In the genomic region with DNA sequence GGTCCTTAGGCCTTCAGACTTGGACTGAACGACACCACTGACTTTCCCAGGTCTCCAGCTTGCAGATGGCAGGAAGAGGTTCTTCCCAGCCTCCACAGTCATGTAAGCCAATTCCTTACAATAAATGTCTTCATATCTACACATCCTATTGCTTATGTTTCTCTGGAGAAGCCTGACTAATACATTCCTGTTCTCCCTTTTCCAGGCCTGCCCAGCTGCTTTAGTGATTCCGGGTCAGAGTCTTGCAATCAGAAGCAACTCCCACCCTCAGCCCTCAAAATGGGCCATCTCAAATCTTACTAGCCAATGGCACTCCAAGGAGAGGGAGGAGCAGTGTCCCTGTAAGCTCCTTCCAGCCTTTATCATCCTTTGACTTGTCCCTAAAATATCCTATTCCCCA, we compare ENCODE assay signal across 1 cellular context.
TF ChIP-seq lines count a peak whose summit lies in the region.

No MANE protein-coding gene starts in this region.

TF ChIP-seq in IMR-90, 13 proteins besides CTCF, POLR2A, EP300 and RAD21:
- TF ChIP-seq MXI1 (IDR thresholded peaks at IDR 0.05; ENCODE audit: borderline replicate concordance, low read depth, low read length) (no peak), CEBPB (IDR thresholded peaks at IDR 0.05; ENCODE audit: low read depth, low read length) (peak; percentile 49), BHLHE40 (IDR thresholded peaks at IDR 0.05; ENCODE audit: low read depth, low read length) (no peak), CHD1 (IDR thresholded peaks at IDR 0.05; ENCODE audit: low read depth, low read length) (no peak)
